Comparison of ENCODE assay signal across 23 cellular contexts in genomic region chr4:95409127-95409526, GRCh38.
A peak's percentile ranks its signal among the peaks of the same experiment; 100 is the strongest.
DNase-seq lines count a peak whose midpoint lies in the region; ATAC-seq and TF ChIP-seq lines count a peak whose summit lies in the region.
"Had no signal": no experiment of that assay in that cellular context is flagged by ENCODE, and none has a peak within 500 bp of the region (broad histone marks: within the 10 kb centered on the region; RNA-seq: fewer than 3 reads in every experiment).

No MANE protein-coding gene starts in this region.

- H3K27me3 ChIP-seq in tibial artery = no peaks in the 10 kb centered on the region
- H3K27me3 ChIP-seq: MG63, Peyer's patch had no signal

- in situ Hi-C loops in astrocyte of the spinal cord (cut with HindIII; ENCODE audit: low sequenced_read_pairs) = no loop called here

- H3K4me3 ChIP-seq in astrocyte of the spinal cord (ENCODE audit: low read depth, low read length) (no peak overlapping the region), tibial artery (no peak overlapping the region)
- H3K4me3 ChIP-seq: GM23248, MG63, Peyer's patch, psoas muscle had no signal

- TF ChIP-seq CTCF in astrocyte of the spinal cord (IDR thresholded peaks at IDR 0.05; ENCODE audit: low read depth, low read length) (no peak), tibial artery (IDR thresholded peaks at IDR 0.05) (no peak)

- peaks cover 0 to 4% (median 2%) of the 10 kb centered on the region in 4 donors for H3K4me1 ChIP-seq in tibial artery
- H3K4me1 ChIP-seq: Peyer's patch, psoas muscle had no signal

- no peaks in the 10 kb centered on the region for H3K9me3 ChIP-seq in tibial artery
- H3K9me3 ChIP-seq: MG63, Peyer's patch, psoas muscle had no signal

- no peak for ATAC-seq in GM21381 (IDR thresholded peaks at IDR 0.05; ENCODE audit: unreplicated experiment)
- ATAC-seq: psoas muscle; stimulated activated naive B cell treated with anti-CD40 and anti-IgM and Interleukin-4, amounts not matched to agents 10 μg/mL and 1 μg/mL and 100 μg/mL, for 72 hours; T-helper 17 cell had no signal

- peak; percentile 52 for DNase-seq in DMS53 (lab: John Stamatoyannopoulos, UW)
- no peak for DNase-seq in DMS53 treated with DMSO at 0.1 percent for 48 hours (lab: John Stamatoyannopoulos, UW; ENCODE audit: unreplicated experiment)
- DNase-seq in astrocyte of the spinal cord (ENCODE audit: low read depth, low spot score) = peak; percentile 31
- DNase-seq in glomerular visceral epithelial cell (ENCODE audit: extremely low spot score) = peak; percentile 19
- DNase-seq in tibial artery = no peak
- no peak for DNase-seq in COLO668 (lab: John Stamatoyannopoulos, UW; ENCODE audit: unreplicated experiment)
- DNase-seq: activated CD4-positive, alpha-beta T cell treated with anti-CD3 and anti-CD28 coated beads for 48 hours; activated naive CD4-positive, alpha-beta T cell treated with anti-CD3 and anti-CD28 coated beads, Interleukin-2, amount 50 U/mL, for 16 hours; dermis blood vessel endothelial cell; foreskin melanocyte; GM23248; MG63; NCI-H1417; NCI-H510A treated with DMSO at 0.1 percent for 48 hours; NK-92 treated with Interleukin-12 subunit alpha and Interleukin-12 subunit beta, amount 100 ng/mL, for 24 hours; Peyer's patch; psoas muscle; stimulated activated naive B cell treated with anti-CD40 and anti-IgM and Interleukin-4, amounts not matched to agents 10 μg/mL and 1 μg/mL and 100 μg/mL, for 72 hours; T-helper 17 cell had no signal

- no peaks in the 10 kb centered on the region for H3K36me3 ChIP-seq in tibial artery
- H3K36me3 ChIP-seq: MG63, Peyer's patch had no signal

- H3K27ac ChIP-seq in temporal lobe (ENCODE audit: low read depth, low read length) (peak overlapping the region; percentile 93), tibial artery (no peak overlapping the region)
- H3K27ac ChIP-seq: 22Rv1, GM23248, HL-60, Peyer's patch, psoas muscle had no signal

- intact Hi-C loops in tibial artery (cut with DNase I; ENCODE audit: low total_unique reads) = no loop called here

Comparison
In these comparisons a context has a peak if more than half of its experiments do, and no peak if none do; other contexts are left out.
1. DNase-seq: peak in DMS53 (single experiment), astrocyte of the spinal cord (single experiment) and glomerular visceral epithelial cell (single experiment); none in DMS53 treated with DMSO at 0.1 percent for 48 hours (single experiment), tibial artery (0 of 2) and COLO668 (single experiment).